Comparison of ENCODE assay signal across 1 cellular context in genomic region chr16:15928261-15929104, GRCh38.
TF ChIP-seq lines count a peak whose summit lies in the region.

No MANE protein-coding gene starts in this region.

TF ChIP-seq in HepG2, 621 proteins besides CTCF, POLR2A, EP300 and RAD21 (continued from another document and continues in another):
- 0 out of 2 replicates have a peak, but pooled peaks have one; percentile 26 for TF ChIP-seq EEA1 (CRISPR knock-in tag; IDR thresholded peaks at IDR 0.05; ENCODE audit: borderline replicate concordance)
- TF ChIP-seq KLF13 (CRISPR knock-in tag; IDR thresholded peaks at IDR 0.05): no peak
- 0 out of 2 replicates have a peak, but pooled peaks have one; percentile 25 for TF ChIP-seq DMAP1 (CRISPR knock-in tag; IDR thresholded peaks at IDR 0.05)
- TF ChIP-seq RBAK (CRISPR knock-in tag; IDR thresholded peaks at IDR 0.05): no peak
- no peak for TF ChIP-seq PLSCR1 (CRISPR knock-in tag; IDR thresholded peaks at IDR 0.05; ENCODE audit: borderline replicate concordance)
- TF ChIP-seq PRMT3 (CRISPR knock-in tag; IDR thresholded peaks at IDR 0.05; ENCODE audit: borderline replicate concordance, low read depth): no peak
- no peak for TF ChIP-seq CREM (IDR thresholded peaks at IDR 0.05)
- TF ChIP-seq CREM (CRISPR knock-in tag; IDR thresholded peaks at IDR 0.05): no peak
- TF ChIP-seq ZNF720 (CRISPR knock-in tag; IDR thresholded peaks at IDR 0.05): no peak
- no peak for TF ChIP-seq JUN (CRISPR knock-in tag; IDR thresholded peaks at IDR 0.05)
- TF ChIP-seq XRCC5 (optimal IDR thresholded peaks at IDR 0.05; ENCODE audit: low read length): peak; percentile 21
- no peak for TF ChIP-seq RBM39 (IDR thresholded peaks at IDR 0.05; ENCODE audit: low read depth, low read length, poor library complexity, severe bottlenecking)
- no peak for TF ChIP-seq KDM5A (IDR thresholded peaks at IDR 0.05; ENCODE audit: borderline replicate concordance, low read length)
- peak; percentile 83 for TF ChIP-seq ZMYM3 (CRISPR knock-in tag; IDR thresholded peaks at IDR 0.05)
- TF ChIP-seq ZNF530 (CRISPR knock-in tag; IDR thresholded peaks at IDR 0.05; ENCODE audit: low read depth): no peak
- TF ChIP-seq KDM3A (CRISPR knock-in tag; IDR thresholded peaks at IDR 0.05; ENCODE audit: low read depth): peak; percentile 30; the same call in 1 of the 2 replicates
- TF ChIP-seq, protein P1, sequence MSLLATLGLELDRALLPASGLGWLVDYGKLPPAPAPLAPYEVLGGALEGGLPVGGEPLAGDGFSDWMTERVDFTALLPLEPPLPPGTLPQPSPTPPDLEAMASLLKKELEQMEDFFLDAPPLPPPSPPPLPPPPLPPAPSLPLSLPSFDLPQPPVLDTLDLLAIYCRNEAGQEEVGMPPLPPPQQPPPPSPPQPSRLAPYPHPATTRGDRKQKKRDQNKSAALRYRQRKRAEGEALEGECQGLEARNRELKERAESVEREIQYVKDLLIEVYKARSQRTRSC (CRISPR knock-in tag; IDR thresholded peaks at IDR 0.05; ENCODE audit: low read depth): no peak
- TF ChIP-seq, protein P2, sequence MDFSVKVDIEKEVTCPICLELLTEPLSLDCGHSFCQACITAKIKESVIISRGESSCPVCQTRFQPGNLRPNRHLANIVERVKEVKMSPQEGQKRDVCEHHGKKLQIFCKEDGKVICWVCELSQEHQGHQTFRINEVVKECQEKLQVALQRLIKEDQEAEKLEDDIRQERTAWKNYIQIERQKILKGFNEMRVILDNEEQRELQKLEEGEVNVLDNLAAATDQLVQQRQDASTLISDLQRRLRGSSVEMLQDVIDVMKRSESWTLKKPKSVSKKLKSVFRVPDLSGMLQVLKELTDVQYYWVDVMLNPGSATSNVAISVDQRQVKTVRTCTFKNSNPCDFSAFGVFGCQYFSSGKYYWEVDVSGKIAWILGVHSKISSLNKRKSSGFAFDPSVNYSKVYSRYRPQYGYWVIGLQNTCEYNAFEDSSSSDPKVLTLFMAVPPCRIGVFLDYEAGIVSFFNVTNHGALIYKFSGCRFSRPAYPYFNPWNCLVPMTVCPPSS (IDR thresholded peaks at IDR 0.05): no peak
- no peak for TF ChIP-seq ZNF615 (CRISPR knock-in tag; IDR thresholded peaks at IDR 0.05; ENCODE audit: borderline replicate concordance)
- TF ChIP-seq RARG (CRISPR knock-in tag; IDR thresholded peaks at IDR 0.05; ENCODE audit: low read depth): no peak
- no peak for TF ChIP-seq MATR3 (CRISPR knock-in tag; IDR thresholded peaks at IDR 0.05)
- no peak for TF ChIP-seq ZMYM4 (CRISPR knock-in tag; IDR thresholded peaks at IDR 0.05)
- TF ChIP-seq, protein P3, sequence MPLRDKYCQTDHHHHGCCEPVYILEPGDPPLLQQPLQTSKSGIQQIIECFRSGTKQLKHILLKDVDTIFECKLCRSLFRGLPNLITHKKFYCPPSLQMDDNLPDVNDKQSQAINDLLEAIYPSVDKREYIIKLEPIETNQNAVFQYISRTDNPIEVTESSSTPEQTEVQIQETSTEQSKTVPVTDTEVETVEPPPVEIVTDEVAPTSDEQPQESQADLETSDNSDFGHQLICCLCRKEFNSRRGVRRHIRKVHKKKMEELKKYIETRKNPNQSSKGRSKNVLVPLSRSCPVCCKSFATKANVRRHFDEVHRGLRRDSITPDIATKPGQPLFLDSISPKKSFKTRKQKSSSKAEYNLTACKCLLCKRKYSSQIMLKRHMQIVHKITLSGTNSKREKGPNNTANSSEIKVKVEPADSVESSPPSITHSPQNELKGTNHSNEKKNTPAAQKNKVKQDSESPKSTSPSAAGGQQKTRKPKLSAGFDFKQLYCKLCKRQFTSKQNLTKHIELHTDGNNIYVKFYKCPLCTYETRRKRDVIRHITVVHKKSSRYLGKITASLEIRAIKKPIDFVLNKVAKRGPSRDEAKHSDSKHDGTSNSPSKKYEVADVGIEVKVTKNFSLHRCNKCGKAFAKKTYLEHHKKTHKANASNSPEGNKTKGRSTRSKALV (CRISPR knock-in tag; IDR thresholded peaks at IDR 0.05): no peak; the same call in 1 of the 2 replicates
- TF ChIP-seq ZNF607 (CRISPR knock-in tag; IDR thresholded peaks at IDR 0.05; ENCODE audit: borderline replicate concordance): peak; percentile 55
- peak; percentile 40; the same call in 1 of the 2 replicates for TF ChIP-seq THAP11 (CRISPR knock-in tag; IDR thresholded peaks at IDR 0.05)
- no peak for TF ChIP-seq SMAD9 (CRISPR knock-in tag; IDR thresholded peaks at IDR 0.05)
- TF ChIP-seq ZNF850 (CRISPR knock-in tag; conservative IDR thresholded peaks at IDR 0.05): no peak
- no peak for TF ChIP-seq ZKSCAN8 (CRISPR knock-in tag; IDR thresholded peaks at IDR 0.05; ENCODE audit: borderline replicate concordance)
- no peak for TF ChIP-seq DR1 (CRISPR knock-in tag; IDR thresholded peaks at IDR 0.05)
- TF ChIP-seq TCF12 (IDR thresholded peaks at IDR 0.05): no peak
- TF ChIP-seq TCF12 (CRISPR knock-in tag; IDR thresholded peaks at IDR 0.05): no peak
- TF ChIP-seq ZC3H13 (CRISPR knock-in tag; IDR thresholded peaks at IDR 0.05): no peak
- TF ChIP-seq MLX (CRISPR knock-in tag; IDR thresholded peaks at IDR 0.05): no peak
- TF ChIP-seq, protein P4, sequence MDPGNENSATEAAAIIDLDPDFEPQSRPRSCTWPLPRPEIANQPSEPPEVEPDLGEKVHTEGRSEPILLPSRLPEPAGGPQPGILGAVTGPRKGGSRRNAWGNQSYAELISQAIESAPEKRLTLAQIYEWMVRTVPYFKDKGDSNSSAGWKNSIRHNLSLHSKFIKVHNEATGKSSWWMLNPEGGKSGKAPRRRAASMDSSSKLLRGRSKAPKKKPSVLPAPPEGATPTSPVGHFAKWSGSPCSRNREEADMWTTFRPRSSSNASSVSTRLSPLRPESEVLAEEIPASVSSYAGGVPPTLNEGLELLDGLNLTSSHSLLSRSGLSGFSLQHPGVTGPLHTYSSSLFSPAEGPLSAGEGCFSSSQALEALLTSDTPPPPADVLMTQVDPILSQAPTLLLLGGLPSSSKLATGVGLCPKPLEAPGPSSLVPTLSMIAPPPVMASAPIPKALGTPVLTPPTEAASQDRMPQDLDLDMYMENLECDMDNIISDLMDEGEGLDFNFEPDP (CRISPR knock-in tag; conservative IDR thresholded peaks at IDR 0.05): no peak
- no peak for TF ChIP-seq ZNF251 (CRISPR knock-in tag; IDR thresholded peaks at IDR 0.05)
- TF ChIP-seq ZNF609 (CRISPR knock-in tag; IDR thresholded peaks at IDR 0.05; ENCODE audit: borderline replicate concordance): no peak
- TF ChIP-seq CENPT (CRISPR knock-in tag; IDR thresholded peaks at IDR 0.05; ENCODE audit: low read depth): no peak
- TF ChIP-seq HMG20A (CRISPR knock-in tag; IDR thresholded peaks at IDR 0.05; ENCODE audit: borderline replicate concordance): peak; percentile 47; the same call in 1 of the 2 replicates
- TF ChIP-seq GPN1 (CRISPR knock-in tag; IDR thresholded peaks at IDR 0.05; ENCODE audit: borderline replicate concordance): no peak
- TF ChIP-seq, protein P5, sequence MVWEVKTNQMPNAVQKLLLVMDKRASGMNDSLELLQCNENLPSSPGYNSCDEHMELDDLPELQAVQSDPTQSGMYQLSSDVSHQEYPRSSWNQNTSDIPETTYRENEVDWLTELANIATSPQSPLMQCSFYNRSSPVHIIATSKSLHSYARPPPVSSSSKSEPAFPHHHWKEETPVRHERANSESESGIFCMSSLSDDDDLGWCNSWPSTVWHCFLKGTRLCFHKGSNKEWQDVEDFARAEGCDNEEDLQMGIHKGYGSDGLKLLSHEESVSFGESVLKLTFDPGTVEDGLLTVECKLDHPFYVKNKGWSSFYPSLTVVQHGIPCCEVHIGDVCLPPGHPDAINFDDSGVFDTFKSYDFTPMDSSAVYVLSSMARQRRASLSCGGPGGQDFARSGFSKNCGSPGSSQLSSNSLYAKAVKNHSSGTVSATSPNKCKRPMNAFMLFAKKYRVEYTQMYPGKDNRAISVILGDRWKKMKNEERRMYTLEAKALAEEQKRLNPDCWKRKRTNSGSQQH (CRISPR knock-in tag; IDR thresholded peaks at IDR 0.05; ENCODE audit: low read depth): peak; percentile 35; the same call in 1 of the 2 replicates
- TF ChIP-seq BORCS8-MEF2B (CRISPR knock-in tag; IDR thresholded peaks at IDR 0.05): no peak
- TF ChIP-seq ZNF205 (CRISPR knock-in tag; IDR thresholded peaks at IDR 0.05): no peak
- no peak for TF ChIP-seq IKZF4 (CRISPR knock-in tag; IDR thresholded peaks at IDR 0.05; ENCODE audit: borderline replicate concordance, low read depth, not compliant biosample characterization)
- TF ChIP-seq ZFP91 (CRISPR knock-in tag; IDR thresholded peaks at IDR 0.05; ENCODE audit: borderline replicate concordance): no peak
- peak; percentile 68; the same call in 1 of the 2 replicates for TF ChIP-seq ZNF160 (CRISPR knock-in tag; IDR thresholded peaks at IDR 0.05)
- TF ChIP-seq PATZ1 (CRISPR knock-in tag; IDR thresholded peaks at IDR 0.05): peak; percentile 37
- TF ChIP-seq NPAS2 (CRISPR knock-in tag; IDR thresholded peaks at IDR 0.05; ENCODE audit: borderline replicate concordance): no peak
- TF ChIP-seq ZNF431 (CRISPR knock-in tag; IDR thresholded peaks at IDR 0.05; ENCODE audit: borderline replicate concordance, low read depth): no peak
- TF ChIP-seq ERF (CRISPR knock-in tag; IDR thresholded peaks at IDR 0.05): no peak
- TF ChIP-seq, protein P6, sequence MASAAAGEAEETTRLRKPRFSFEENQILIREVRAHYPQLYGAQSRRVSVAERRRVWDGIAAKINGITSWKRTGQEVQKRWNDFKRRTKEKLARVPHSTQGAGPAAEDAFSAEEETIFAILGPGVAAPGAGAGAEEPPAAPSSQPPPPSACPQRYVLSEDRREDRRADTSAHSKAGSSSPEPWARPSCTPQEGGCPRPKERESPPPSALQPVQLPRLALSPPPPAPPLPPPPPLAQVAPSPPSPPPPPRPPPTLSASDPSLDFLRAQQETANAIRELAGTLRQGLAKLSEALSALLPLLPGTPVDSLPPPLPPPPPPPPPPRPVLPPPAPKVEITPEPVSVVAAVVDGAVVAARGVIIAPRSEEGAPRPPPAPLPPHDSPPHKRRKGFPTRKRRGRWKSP (CRISPR knock-in tag; IDR thresholded peaks at IDR 0.05): no peak
